ENCODE assay signal across 24 cellular contexts in the genomic region with DNA sequence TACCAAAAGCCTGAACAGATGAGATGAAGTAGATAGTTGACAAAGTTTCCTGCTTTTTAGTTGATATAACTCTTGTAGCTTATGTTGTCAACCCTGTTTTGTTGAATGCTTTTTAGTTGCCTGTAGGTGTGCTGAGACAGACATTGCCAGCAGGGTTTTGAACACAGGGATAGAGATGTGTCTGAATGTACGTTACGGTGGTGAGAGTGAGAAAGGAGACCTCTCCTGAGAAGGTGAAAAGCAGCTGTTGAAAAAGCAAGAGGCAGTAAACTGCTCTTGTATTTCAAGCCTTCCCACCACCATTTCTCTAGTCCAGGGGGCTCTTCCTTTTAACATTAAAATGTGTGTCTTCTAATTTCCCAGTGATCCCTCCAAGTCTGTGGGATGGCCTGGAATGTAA. TPM values are rescaled to one million over a fixed set of nuclear protein-coding genes. Genes with fewer than 3 reads are reported as not detected.
A peak's percentile ranks its signal among the peaks of the same experiment; 100 is the strongest.
DNase-seq lines count a peak whose midpoint lies in the region; ATAC-seq and TF ChIP-seq lines count a peak whose summit lies in the region.
"Had no signal": no experiment of that assay in that cellular context is flagged by ENCODE, and none has a peak within 500 bp of the region (broad histone marks: within the 10 kb centered on the region; RNA-seq: fewer than 3 reads in every experiment).

No MANE protein-coding gene starts in this region.

- no peak overlapping the region for H3K4me3 Mint-ChIP-seq in T-helper 17 cell
- no peak overlapping the region for H3K4me3 Mint-ChIP-seq in immature natural killer cell
- H3K4me3 Mint-ChIP-seq: B cell; CD8-positive, alpha-beta memory T cell; IgD-negative memory B cell had no signal

- H3K27ac Mint-ChIP-seq in T-helper 17 cell (peak overlapping the region; percentile 61), immature natural killer cell (no peak overlapping the region)
- H3K27ac Mint-ChIP-seq: B cell; CD8-positive, alpha-beta memory T cell; IgD-negative memory B cell had no signal

- H3K27ac ChIP-seq in heart left ventricle: peak overlapping the region in 10 of 12 donors; percentile 0 to 70 (median 58)
- peak overlapping the region; percentile 30 for H3K27ac ChIP-seq in vagina
- H3K27ac ChIP-seq: C4-2B, HL-60, KMS-11, PC-9 had no signal

- H3K36me3 ChIP-seq in heart left ventricle (peaks cover 0 to 99% (median 88%) of the 10 kb centered on the region in 9 donors), vagina (peaks cover 0 to 48% of the 10 kb centered on the region in 2 donors)

- H3K4me1 ChIP-seq in heart left ventricle: peaks cover 0 to 14% (median 2%) of the 10 kb centered on the region in 12 donors
- no peaks in the 10 kb centered on the region for H3K4me1 ChIP-seq in vagina
- H3K4me1 ChIP-seq: HAP-1 had no signal

- intact Hi-C loops in heart left ventricle (cut with DNase I) (no loop called here), cardiac septum (cut with DNase I) (no loop called here), left cardiac atrium (cut with DNase I) (no loop called here), vagina (cut with DNase I) (no loop called here)

- ATAC-seq in heart left ventricle: peak in 3 of 4 donors; percentile 22 to 55 (median 42)
- no peak for ATAC-seq in T-helper 17 cell
- ATAC-seq in left cardiac atrium: peak; percentile 19 to 22
- ATAC-seq in GM21423 (IDR thresholded peaks at IDR 0.05; ENCODE audit: unreplicated experiment): no peak

- peaks cover 11% of the 10 kb centered on the region for H3K36me3 Mint-ChIP-seq in T-helper 17 cell (ENCODE audit: low read depth)
- peaks cover 19 to 55% (median 34%) of the 10 kb centered on the region in 3 donors for H3K36me3 Mint-ChIP-seq in immature natural killer cell

- TF ChIP-seq CTCF in heart left ventricle (IDR thresholded peaks at IDR 0.05) (no peak), vagina (IDR thresholded peaks at IDR 0.05) (no peak)

- 58 to 71% (median 62%) methylated on average over 2 of the region's 2 CpGs for WGBS in heart left ventricle, 4 donors

- H3K9me3 Mint-ChIP-seq in immature natural killer cell: no peaks in the 10 kb centered on the region
- H3K9me3 Mint-ChIP-seq: CD8-positive, alpha-beta memory T cell; IgD-negative memory B cell had no signal

- H3K4me3 ChIP-seq in heart left ventricle (peak overlapping the region in 1 of 12 donors; percentile 18), vagina (no peak overlapping the region)
- H3K4me3 ChIP-seq: HAP-1, PC-9 had no signal

- H3K4me1 Mint-ChIP-seq in T-helper 17 cell: no peaks in the 10 kb centered on the region
- no peaks in the 10 kb centered on the region for H3K4me1 Mint-ChIP-seq in immature natural killer cell
- H3K4me1 Mint-ChIP-seq: B cell, IgD-negative memory B cell had no signal

- no peaks in the 10 kb centered on the region for H3K27me3 Mint-ChIP-seq in T-helper 17 cell
- H3K27me3 Mint-ChIP-seq in immature natural killer cell (ENCODE audit: low read depth in 3 of 3): peaks cover 0 to 3% (median 0%) of the 10 kb centered on the region in 3 donors
- H3K27me3 Mint-ChIP-seq: B cell; CD8-positive, alpha-beta memory T cell; IgD-negative memory B cell had no signal

- DNase-seq in heart left ventricle: no peak
- DNase-seq in cardiac septum (ENCODE audit: low spot score): no peak
- DNase-seq in T-helper 17 cell: no peak
- DNase-seq in left cardiac atrium: no peak
- no peak for DNase-seq in vagina (ENCODE audit: extremely low spot score in 2 of 2)
- no peak for DNase-seq in immature natural killer cell
- no peak for DNase-seq in NCI-H524 treated with DMSO at 0.1 percent for 48 hours (lab: John Stamatoyannopoulos, UW)
- DNase-seq: CD8-positive, alpha-beta memory T cell; DMS 273 treated with DMSO at 0.1 percent for 48 hours; DMS79 treated with DMSO at 0.1 percent for 48 hours; GF-D8; MM.1S; NCI-H2029; NCI-H446 treated with DMSO at 0.1 percent for 48 hours; NCI-H526 treated with DMSO at 0.1 percent for 48 hours; PC-9; SHP77 treated with DMSO at 0.1 percent for 48 hours had no signal

- no peaks in the 10 kb centered on the region for H3K9me3 ChIP-seq in heart left ventricle
- H3K9me3 ChIP-seq in T-helper 17 cell (ENCODE audit: control insufficient read depth, low read length, poor library complexity, severe bottlenecking): no peaks in the 10 kb centered on the region
- H3K9me3 ChIP-seq in vagina: no peaks in the 10 kb centered on the region
- H3K9me3 ChIP-seq: HAP-1 had no signal

- TF ChIP-seq POLR2A in heart left ventricle (IDR thresholded peaks at IDR 0.05): no peak
- TF ChIP-seq POLR2A in vagina (IDR thresholded peaks at IDR 0.05): no peak

- H3K27me3 ChIP-seq in heart left ventricle (no peaks in the 10 kb centered on the region), vagina (no peaks in the 10 kb centered on the region)

RNA-seq across cellular contexts. Expression of gene DNAJC21, which starts 14.7 kb away (rescaled TPM):
- total RNA-seq in heart left ventricle (10 to 100 TPM; 35.7 to 60.1 (median 51.1) TPM), cardiac septum (68.4 TPM), T-helper 17 cell (10 to 100 TPM; 54.0 to 54.3 TPM), left cardiac atrium (10 to 100 TPM; 51.7 to 62.1 TPM), vagina (38.5 TPM)
- polyA plus RNA-seq in heart left ventricle (10 to 100 TPM; 38.8 to 46.5 TPM), immature natural killer cell (10 to 100 TPM; 11.9 to 19.9 (median 15.2) TPM)

RNA-seq across cellular contexts. Expression of gene BRIX1, which starts 28.5 kb away (rescaled TPM):
- total RNA-seq in heart left ventricle (10 to 100 TPM; 10.5 to 19.6 (median 14.5) TPM), cardiac septum (14.6 TPM), T-helper 17 cell (10 to 100 TPM; 20.6 to 24.4 TPM), left cardiac atrium (10 to 100 TPM; 13.4 to 22.6 TPM), vagina (10.3 TPM)
- polyA plus RNA-seq in heart left ventricle (10 to 100 TPM; 10.2 to 14.9 TPM), immature natural killer cell (10 to 100 TPM; 29.7 to 43.1 (median 32.4) TPM)

RNA-seq across cellular contexts. Expression of gene RAD1, which starts 28.7 kb away (rescaled TPM):
- 10 to 100 TPM; 12.8 to 29.6 (median 22.7) TPM for total RNA-seq in heart left ventricle
- polyA plus RNA-seq in heart left ventricle: 10 to 100 TPM; 18.7 to 23.9 TPM
- 23.4 TPM for total RNA-seq in cardiac septum
- 10 to 100 TPM; 25.4 to 32.4 TPM for total RNA-seq in T-helper 17 cell
- 10 to 100 TPM; 23.6 to 27.3 TPM for total RNA-seq in left cardiac atrium
- total RNA-seq in vagina: 27.7 TPM
- polyA plus RNA-seq in immature natural killer cell: 10 to 100 TPM; 17.6 to 24.4 (median 23.8) TPM

Comparison
In these comparisons a context has a peak if more than half of its experiments do, and no peak if none do; other contexts are left out.
1. ATAC-seq: peak in heart left ventricle (3 of 4) and left cardiac atrium (2 of 2); none in T-helper 17 cell (single experiment) and GM21423 (single experiment).